8 cellular contexts compared by ENCODE assay signal in the genomic region with DNA sequence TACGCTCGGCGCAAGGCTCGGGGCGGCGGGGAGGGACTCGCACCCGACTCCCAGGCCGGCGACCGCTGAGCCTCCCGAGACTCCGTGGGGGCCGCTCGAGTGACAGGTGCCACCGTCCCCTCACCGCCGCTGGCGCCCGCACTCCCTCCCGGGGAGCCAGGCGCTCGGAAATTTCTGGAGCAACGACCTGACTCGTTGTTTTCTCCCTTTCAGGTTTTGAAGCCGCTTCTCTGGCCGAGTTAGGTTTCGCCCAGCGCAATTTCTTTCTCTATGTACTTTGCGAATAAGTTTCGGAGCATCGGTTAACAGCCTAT.
DNase-seq lines count a peak whose midpoint lies in the region; ATAC-seq and TF ChIP-seq lines count a peak whose summit lies in the region.
"Not testable (repeated sequence)": the region's sequence is repeated elsewhere in the genome, so short reads cannot be mapped to it uniquely, and the experiment has no call there.

No MANE protein-coding gene starts in this region.

- ATAC-seq in GM19455 (IDR thresholded peaks at IDR 0.05; ENCODE audit: unreplicated experiment) = peak; percentile 14

- not testable (repeated sequence) for H3K36me3 ChIP-seq in mucosa of stomach (ENCODE audit: control insufficient read depth, insufficient read depth, low read length)

- H3K27me3 ChIP-seq in mucosa of stomach (ENCODE audit: control insufficient read depth, insufficient read depth, low read length) = not testable (repeated sequence)

- POLR2A ChIA-PET in AG04449 (lab: Yijun Ruan, JAX) = not testable (repeated sequence)

- H3K9me3 ChIP-seq in mucosa of stomach (ENCODE audit: control insufficient read depth, low read length) = not testable (repeated sequence)

- H3K27ac ChIP-seq in VCaP = peak overlapping the region; percentile 72
- H3K27ac ChIP-seq in angular gyrus (ENCODE audit: low read depth, low read length) = peak overlapping the region; percentile 68

- CTCF ChIA-PET in AG04449 (lab: Yijun Ruan, JAX) = not testable (repeated sequence)

- not testable (repeated sequence) for H3K4me1 ChIP-seq in mucosa of stomach (ENCODE audit: control insufficient read depth, insufficient read depth, low read length)

- peak overlapping the region; percentile 52 for H3K9ac ChIP-seq in mucosa of stomach (ENCODE audit: low read length)

- not testable (repeated sequence) for TF ChIP-seq CTCF in AG04449 (IDR thresholded peaks at IDR 0.05; ENCODE audit: insufficient read depth, low read length, missing control alignments); LNCaP clone FGC (IDR thresholded peaks at IDR 0.05; ENCODE audit: control insufficient read depth, extremely low read depth, insufficient read depth); VCaP (conservative IDR thresholded peaks at IDR 0.05); fibroblast of villous mesenchyme (IDR thresholded peaks at IDR 0.05; ENCODE audit: insufficient read depth, low read depth, low read length)

- DNase-seq in AG04449 (ENCODE audit: low read depth, low spot score); LNCaP clone FGC (ENCODE audit: low read depth): not testable (repeated sequence)
- peak; percentile 11 for DNase-seq in fibroblast of villous mesenchyme (ENCODE audit: low read depth)
- DNase-seq in stimulated activated CD4-positive, alpha-beta T cell treated with anti-CD3 and anti-CD28 coated beads, Interleukin-2, amount 100 ng/mL, for 48 hours = peak; percentile 21 to 24

- H3K4me3 ChIP-seq in AG04449 (ENCODE audit: low read depth, low read length) = peak overlapping the region; percentile 68
- H3K4me3 ChIP-seq in LNCaP clone FGC (ENCODE audit: low read depth, low read length) = peak overlapping the region; percentile 65
- H3K4me3 ChIP-seq in fibroblast of villous mesenchyme (ENCODE audit: low read depth, low read length) = peak overlapping the region; percentile 73
- not testable (repeated sequence) for H3K4me3 ChIP-seq in mucosa of stomach (ENCODE audit: low read length)
